Comparison of ENCODE assay signal across 8 cellular contexts in genomic region chr4:110059556-110060191, GRCh38.
A peak's percentile ranks its signal among the peaks of the same experiment; 100 is the strongest.
DNase-seq lines count a peak whose midpoint lies in the region; ATAC-seq, FAIRE-seq and TF ChIP-seq lines count a peak whose summit lies in the region.

No MANE protein-coding gene starts in this region.

- no peak overlapping the region for H2AFZ ChIP-seq in mesenchymal stem cell (ENCODE audit: low read depth, low read length)

- H2BK5ac ChIP-seq in mesenchymal stem cell (ENCODE audit: low read depth, low read length, poor library complexity, severe bottlenecking), result no peak overlapping the region

- H3K4me2 ChIP-seq in mesenchymal stem cell (ENCODE audit: low read length, poor library complexity, severe bottlenecking), result no peak overlapping the region

- no peaks in the 10 kb centered on the region for H3K9me3 ChIP-seq in mesenchymal stem cell (ENCODE audit: control insufficient read depth, low read length)
- no peaks in the 10 kb centered on the region for H3K9me3 ChIP-seq in gastroesophageal sphincter

- no peak overlapping the region for H3K23ac ChIP-seq in mesenchymal stem cell (ENCODE audit: low read length in 2 of 2)

- H3K79me1 ChIP-seq in mesenchymal stem cell (replicated peaks; ENCODE audit: low read length, poor library complexity, severe bottlenecking), result peaks cover 6% of the 10 kb centered on the region

- H4K8ac ChIP-seq in mesenchymal stem cell (ENCODE audit: low read length), result no peak overlapping the region

- ATAC-seq in GM21447 (IDR thresholded peaks at IDR 0.05; ENCODE audit: unreplicated experiment) (peak; percentile 86), HG03575 (IDR thresholded peaks at IDR 0.05; ENCODE audit: extremely low read depth, insufficient number of reproducible peaks, low FRiP score, unreplicated experiment) (peak; percentile 86), gastroesophageal sphincter (no peak)

- WGBS in mesenchymal stem cell, result 86% methylated on average over 1 of the region's 3 CpGs
- 74 to 100% methylated on average over 3 of the region's 3 CpGs for WGBS in gastroesophageal sphincter (ENCODE audit: low coverage in 1 of 2), 2 donors

- no peak overlapping the region for H2AK5ac ChIP-seq in mesenchymal stem cell (ENCODE audit: low read length, severe bottlenecking)

- no peak overlapping the region for H2BK120ac ChIP-seq in mesenchymal stem cell (ENCODE audit: low read depth, low read length)

- no peak for TF ChIP-seq POLR2A in GM12891 (IDR thresholded peaks at IDR 0.05; ENCODE audit: low read depth, low read length)
- TF ChIP-seq POLR2A in gastroesophageal sphincter (IDR thresholded peaks at IDR 0.05), result no peak

- no peak for TF ChIP-seq CTCF in fibroblast of pulmonary artery (IDR thresholded peaks at IDR 0.05; ENCODE audit: low read length, missing control alignments)
- no peak for TF ChIP-seq CTCF in gastroesophageal sphincter (IDR thresholded peaks at IDR 0.05)

- H4K91ac ChIP-seq in mesenchymal stem cell (ENCODE audit: low read length), result no peak overlapping the region

- H3K4ac ChIP-seq in mesenchymal stem cell (ENCODE audit: low read depth in 1 of 2, low read length in 2 of 2), result no peak overlapping the region

- H3K36me3 ChIP-seq in mesenchymal stem cell (ENCODE audit: control insufficient read depth in 1 of 2, insufficient read depth in 2 of 2, low read depth in 1 of 2, low read length in 2 of 2), result no peaks in the 10 kb centered on the region
- H3K36me3 ChIP-seq in gastroesophageal sphincter, result no peaks in the 10 kb centered on the region

- H3K18ac ChIP-seq in mesenchymal stem cell (ENCODE audit: low read depth in 1 of 2, low read length in 2 of 2), result no peak overlapping the region

- FAIRE-seq in GM12891 (lab: Jason Lieb, UNC), result peak; percentile 76

- H2BK12ac ChIP-seq in mesenchymal stem cell (ENCODE audit: low read length in 2 of 2), result peak overlapping the region in 1 of 2 experiments; percentile 19

- H2BK15ac ChIP-seq in mesenchymal stem cell (ENCODE audit: low read depth, poor library complexity, severe bottlenecking), result no peak overlapping the region

- no peak for TF ChIP-seq EP300 in gastroesophageal sphincter (IDR thresholded peaks at IDR 0.05)

- H3K27ac ChIP-seq in mesenchymal stem cell (ENCODE audit: low read length, poor library complexity, severe bottlenecking) (no peak overlapping the region), gastroesophageal sphincter (no peak overlapping the region)

- H3K14ac ChIP-seq in mesenchymal stem cell (ENCODE audit: low read length in 2 of 2), result no peak overlapping the region

- DNase-seq in GM12891 (ENCODE audit: insufficient read length, low spot score) (peak; percentile 14), fibroblast of pulmonary artery (ENCODE audit: low read depth) (peak; percentile 14), mesenchymal stem cell (no peak), NCI-H2029 (lab: John Stamatoyannopoulos, UW) (no peak), NCI-H187 (lab: John Stamatoyannopoulos, UW) (no peak)

- H3K27me3 ChIP-seq in mesenchymal stem cell (ENCODE audit: control insufficient read depth in 1 of 2, insufficient read depth in 1 of 2, low read length in 2 of 2) (no peaks in the 10 kb centered on the region), gastroesophageal sphincter (no peaks in the 10 kb centered on the region)

- H3K4me1 ChIP-seq in mesenchymal stem cell (ENCODE audit: control insufficient read depth, insufficient read depth, low read depth, low read length) (peaks cover 2% of the 10 kb centered on the region), gastroesophageal sphincter (peaks cover 0 to 7% (median 0%) of the 10 kb centered on the region in 3 donors)

- no peak overlapping the region for H3K9ac ChIP-seq in mesenchymal stem cell (ENCODE audit: low read length)

- H3K4me3 ChIP-seq in fibroblast of pulmonary artery (replicated peaks; ENCODE audit: low read depth, low read length) (no peak overlapping the region), mesenchymal stem cell (ENCODE audit: insufficient read depth in 1 of 2, low read depth in 1 of 2, low read length in 2 of 2) (no peak overlapping the region), gastroesophageal sphincter (no peak overlapping the region)

TF ChIP-seq in GM12891, 5 proteins besides CTCF, POLR2A, EP300 and RAD21:
- TF ChIP-seq SPI1 (IDR thresholded peaks at IDR 0.05; ENCODE audit: low read depth, low read length) (peak; percentile 90), TAF1 (IDR thresholded peaks at IDR 0.05; ENCODE audit: low read depth, low read length) (no peak)
TF ChIP-seq in GM12891: peak in this region for 1.

Comparison
In these comparisons a context has a peak if more than half of its experiments do, and no peak if none do; other contexts are left out.
1. DNase-seq: peak in GM12891 (single experiment) and fibroblast of pulmonary artery (single experiment); none in mesenchymal stem cell (single experiment), NCI-H2029 (single experiment) and NCI-H187 (0 of 2).